ENCODE assay signal across 14 cellular contexts in the genomic region with DNA sequence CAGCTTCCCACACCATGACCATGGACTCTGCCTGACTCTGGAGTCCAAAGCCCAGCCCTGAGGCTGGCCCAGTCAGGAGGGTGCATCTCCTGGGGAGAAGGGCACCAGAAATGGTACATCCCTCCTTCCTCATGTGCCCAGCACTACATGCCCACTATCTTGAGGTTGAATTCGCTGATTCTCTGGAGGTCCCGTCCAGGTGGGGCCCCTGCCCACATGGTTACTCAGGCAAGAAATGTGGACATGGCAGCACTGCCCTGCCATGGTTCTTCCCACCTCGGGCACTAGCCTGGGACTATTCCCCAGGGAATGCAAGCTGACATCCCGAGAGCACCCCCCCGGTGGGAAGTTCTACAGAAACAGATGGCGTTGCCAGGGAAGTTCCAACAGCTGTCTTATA. TPM values are rescaled to one million over a fixed set of nuclear protein-coding genes. Genes with fewer than 3 reads are reported as not detected.
DNase-seq lines count a peak whose midpoint lies in the region; TF ChIP-seq lines count a peak whose summit lies in the region.
"Had no signal": no experiment of that assay in that cellular context is flagged by ENCODE, and none has a peak within 500 bp of the region (broad histone marks: within the 10 kb centered on the region; RNA-seq: fewer than 3 reads in every experiment).

No MANE protein-coding gene starts in this region.

- H3K4me3 ChIP-seq in SJCRH30 (no peak overlapping the region), osteoblast (ENCODE audit: insufficient read depth, low read length) (no peak overlapping the region), BE2C (ENCODE audit: low read depth, low read length) (no peak overlapping the region)
- H3K4me3 ChIP-seq: SJSA1 had no signal

- no peaks in the 10 kb centered on the region for H3K79me2 ChIP-seq in osteoblast (ENCODE audit: insufficient read depth, low read length)

- H3K4me2 ChIP-seq in osteoblast (ENCODE audit: insufficient read depth, low read length) = no peak overlapping the region

- DNase-seq in CD14-positive monocyte (ENCODE audit: low spot score) (peak; percentile 38), NCI-H2171 (lab: John Stamatoyannopoulos, UW) (peak; percentile 30), SJCRH30 (peak; percentile 33 to 57), osteoblast (ENCODE audit: insufficient read length, low spot score, missing footprints) (peak; percentile 77), HuH-7 (ENCODE audit: low spot score) (no peak), BE2C (no peak), MV-4-11 (lab: John Stamatoyannopoulos, UW) (no peak), DMS79 (lab: John Stamatoyannopoulos, UW) (no peak)
- DNase-seq: AML-193; CD8-positive, alpha-beta T cell; IMR-90; Kasumi-1; NCI-H1417 treated with DMSO at 0.1 percent for 48 hours had no signal

- H3K4me1 ChIP-seq in SJCRH30 (peaks cover 5% of the 10 kb centered on the region; the same call in 1 of the 2 replicates), osteoblast (ENCODE audit: insufficient read depth, low read length) (no peaks in the 10 kb centered on the region), BE2C (peaks cover 7% of the 10 kb centered on the region)
- H3K4me1 ChIP-seq: SJSA1 had no signal

- peak overlapping the region in 1 of 7 donors; percentile 60 for H3K27ac Mint-ChIP-seq in CD14-positive monocyte
- H3K27ac Mint-ChIP-seq: CD8-positive, alpha-beta T cell had no signal

- H2AFZ ChIP-seq in osteoblast (ENCODE audit: low read length) = no peak overlapping the region

- no peaks in the 10 kb centered on the region for H3K9me3 Mint-ChIP-seq in CD14-positive monocyte
- H3K9me3 Mint-ChIP-seq: CD8-positive, alpha-beta T cell had no signal

- peaks cover 82 to 97% of the 10 kb centered on the region in 2 donors for H3K36me3 Mint-ChIP-seq in CD14-positive monocyte

- H4K20me1 ChIP-seq in osteoblast (ENCODE audit: insufficient read depth, low read length) = no peaks in the 10 kb centered on the region

- H3K36me3 ChIP-seq in SJCRH30 (peaks cover 2% of the 10 kb centered on the region; the same call in 1 of the 2 replicates), osteoblast (ENCODE audit: insufficient read depth, low read length) (peaks cover 23% of the 10 kb centered on the region), BE2C (peaks cover 39% of the 10 kb centered on the region)

- H3K4me1 Mint-ChIP-seq in CD14-positive monocyte = no peaks in the 10 kb centered on the region

- TF ChIP-seq CTCF in CD14-positive monocyte (IDR thresholded peaks at IDR 0.05) (no peak), osteoblast (IDR thresholded peaks at IDR 0.05; ENCODE audit: extremely low read depth, low read depth, low read length) (no peak), BE2C (IDR thresholded peaks at IDR 0.05; ENCODE audit: low read depth, low read length) (no peak)

- H3K4me3 Mint-ChIP-seq in CD14-positive monocyte = no peak overlapping the region
- H3K4me3 Mint-ChIP-seq: CD8-positive, alpha-beta T cell had no signal

- no peaks in the 10 kb centered on the region for H3K27me3 ChIP-seq in SJCRH30
- H3K27me3 ChIP-seq in osteoblast (ENCODE audit: insufficient read depth, low read length) = no peaks in the 10 kb centered on the region
- no peaks in the 10 kb centered on the region for H3K27me3 ChIP-seq in BE2C
- H3K27me3 ChIP-seq: SJSA1 had no signal

- H3K27me3 Mint-ChIP-seq in CD14-positive monocyte (ENCODE audit: low read depth in 3 of 3) = peaks cover 0 to 2% (median 2%) of the 10 kb centered on the region in 3 donors

- H3K9me3 ChIP-seq in SJCRH30 (replicated peaks) (no peaks in the 10 kb centered on the region), osteoblast (ENCODE audit: low read depth, low read length) (no peaks in the 10 kb centered on the region), BE2C (no peaks in the 10 kb centered on the region)
- H3K9me3 ChIP-seq: SJSA1 had no signal

- intact Hi-C loops in CD14-positive monocyte (cut with micrococcal nuclease) = no loop called here

- H3K27ac ChIP-seq in SJCRH30 = no peak overlapping the region
- H3K27ac ChIP-seq in osteoblast (ENCODE audit: low read depth, low read length) = no peak overlapping the region
- H3K27ac ChIP-seq: SJSA1 had no signal

RNA-seq across cellular contexts. Expression of gene HES6, which starts 15.3 kb away (rescaled TPM):
- 1 to 10 TPM; 2.1 to 4.0 TPM for polyA plus RNA-seq in CD14-positive monocyte
- 44.9 and 46.1 TPM in 2 replicates for total RNA-seq in SJCRH30 (2014; rRNA removed; shearing (Covaris generic))
- total RNA-seq in osteoblast = 1.8 and 4.0 TPM in 2 replicates
- polyA plus RNA-seq in BE2C (2012; ENCODE audit: insufficient read depth, insufficient read length, low read depth) = 55.3 TPM

RNA-seq across cellular contexts. Expression of gene PER2, which starts 33.3 kb away (rescaled TPM):
- 1 to 10 TPM; 1.6 to 3.1 TPM for polyA plus RNA-seq in CD14-positive monocyte
- 5.3 and 5.9 TPM in 2 replicates for total RNA-seq in SJCRH30 (2014; rRNA removed; shearing (Covaris generic))
- 7.4 and 9.4 TPM in 2 replicates for total RNA-seq in osteoblast
- 15.7 TPM for polyA plus RNA-seq in BE2C (2012; ENCODE audit: insufficient read depth, insufficient read length, low read depth)

RNA-seq across cellular contexts. Expression of gene ILKAP, which starts 51.7 kb away (rescaled TPM):
- 10 to 100 TPM; 23.2 to 29.3 TPM for polyA plus RNA-seq in CD14-positive monocyte
- 59.8 and 71.1 TPM in 2 replicates for total RNA-seq in SJCRH30 (2014; rRNA removed; shearing (Covaris generic))
- 24.2 and 24.5 TPM in 2 replicates for total RNA-seq in osteoblast
- 46.4 TPM for polyA plus RNA-seq in BE2C (2012; ENCODE audit: insufficient read depth, insufficient read length, low read depth)

Comparison
In these comparisons a context has a peak if more than half of its experiments do, and no peak if none do; other contexts are left out.
1. DNase-seq: peak in CD14-positive monocyte (single experiment), NCI-H2171 (single experiment), SJCRH30 (2 of 2) and osteoblast (single experiment); none in HuH-7 (single experiment), BE2C (single experiment), MV-4-11 (single experiment) and DMS79 (single experiment).